Comparison of ENCODE assay signal across 22 cellular contexts in genomic region chr1:108961198-108961597, GRCh38. TPM values are rescaled to one million over a fixed set of nuclear protein-coding genes. Genes with fewer than 3 reads are reported as not detected.
DNase-seq lines count a peak whose midpoint lies in the region; ATAC-seq and TF ChIP-seq lines count a peak whose summit lies in the region.
"Had no signal": no experiment of that assay in that cellular context is flagged by ENCODE, and none has a peak within 500 bp of the region (broad histone marks: within the 10 kb centered on the region; RNA-seq: fewer than 3 reads in every experiment).

No MANE protein-coding gene starts in this region.

- H2AFZ ChIP-seq in PC-3 (ENCODE audit: low read length) (no peak overlapping the region), hepatocyte (no peak overlapping the region)

- H3K9ac ChIP-seq in PC-3 (ENCODE audit: low read length), result no peak overlapping the region

- H4K20me1 ChIP-seq in PC-3 (ENCODE audit: low read length) (no peaks in the 10 kb centered on the region), hepatocyte (ENCODE audit: insufficient read depth, poor library complexity, severe bottlenecking) (no peaks in the 10 kb centered on the region)

- H3K36me3 ChIP-seq in PC-3 (ENCODE audit: low read depth, low read length) (no peaks in the 10 kb centered on the region), hepatocyte (replicated peaks; ENCODE audit: insufficient read depth, low read depth) (no peaks in the 10 kb centered on the region), mucosa of descending colon (ENCODE audit: low read depth) (no peaks in the 10 kb centered on the region)
- H3K36me3 ChIP-seq: brain microvascular endothelial cell had no signal

- CTCF ChIA-PET in activated CD4-positive, alpha-beta T cell treated with anti-CD3 and anti-CD28 coated beads for 36 hours (lab: Charles Lee), result interaction anchor here (0.6 to 1.2 kb wide), 6 partner anchors 13 to 746 kb away, joined by 3 to 6 read pairs (median 3); a partner anchor contains a TSS
- CTCF ChIA-PET in PC-3 (lab: Charles Lee), result no interaction called here

- no peaks in the 10 kb centered on the region for H3F3A ChIP-seq in PC-3 (ENCODE audit: low read length, unreplicated experiment)

- H3K27ac ChIP-seq in PC-3 (ENCODE audit: low read length) (no peak overlapping the region), hepatocyte (no peak overlapping the region)
- H3K27ac ChIP-seq: brain microvascular endothelial cell, heart left ventricle had no signal

- peaks cover 28% of the 10 kb centered on the region for H3K36me3 Mint-ChIP-seq in activated CD4-positive, alpha-beta T cell treated with anti-CD3 and anti-CD28 coated beads for 36 hours (ENCODE audit: low read depth)
- H3K36me3 Mint-ChIP-seq in stimulated activated memory B cell treated with anti-CD40 and anti-IgM and Interleukin-4, amounts not matched to agents 10 μg/mL and 1 μg/mL and 100 μg/mL, for 72 hours, result peaks cover 33% of the 10 kb centered on the region

- no peak for TF ChIP-seq CTCF in PC-3 (conservative IDR thresholded peaks at IDR 0.05; ENCODE audit: low read depth, low read length)
- TF ChIP-seq CTCF in hepatocyte (IDR thresholded peaks at IDR 0.05; ENCODE audit: poor library complexity), result no peak
- no peak for TF ChIP-seq CTCF in mucosa of descending colon (IDR thresholded peaks at IDR 0.05)

- no peak overlapping the region for H3K27ac Mint-ChIP-seq in activated CD4-positive, alpha-beta T cell treated with anti-CD3 and anti-CD28 coated beads for 36 hours
- no peak overlapping the region for H3K27ac Mint-ChIP-seq in stimulated activated memory B cell treated with anti-CD40 and anti-IgM and Interleukin-4, amounts not matched to agents 10 μg/mL and 1 μg/mL and 100 μg/mL, for 72 hours

- no peaks in the 10 kb centered on the region for H3K9me2 ChIP-seq in PC-3 (replicated peaks; ENCODE audit: low read length)
- no peaks in the 10 kb centered on the region for H3K9me2 ChIP-seq in hepatocyte (replicated peaks; ENCODE audit: insufficient read depth)

- 95% methylated on average over 9 of the region's 9 CpGs for WGBS in hepatocyte (ENCODE audit: low lambda C conversion rate, missing lambda C conversion rate)

- peaks cover 60% of the 10 kb centered on the region for H3K79me2 ChIP-seq in PC-3 (ENCODE audit: low read length)
- H3K79me2 ChIP-seq in hepatocyte, result peaks cover 59% of the 10 kb centered on the region

- H3K4me1 Mint-ChIP-seq in activated CD4-positive, alpha-beta T cell treated with anti-CD3 and anti-CD28 coated beads for 36 hours, result peaks cover 46% of the 10 kb centered on the region
- H3K4me1 Mint-ChIP-seq in stimulated activated memory B cell treated with anti-CD40 and anti-IgM and Interleukin-4, amounts not matched to agents 10 μg/mL and 1 μg/mL and 100 μg/mL, for 72 hours, result peaks cover 40% of the 10 kb centered on the region

- no peak for ATAC-seq in activated CD4-positive, alpha-beta T cell treated with anti-CD3 and anti-CD28 coated beads for 36 hours
- peak; percentile 33 for ATAC-seq in GM21723 (IDR thresholded peaks at IDR 0.05; ENCODE audit: unreplicated experiment)
- no peak for ATAC-seq in PC-3
- ATAC-seq in stimulated activated memory B cell treated with anti-CD40 and anti-IgM and Interleukin-4, amounts not matched to agents 10 μg/mL and 1 μg/mL and 100 μg/mL, for 72 hours, result no peak
- ATAC-seq in mucosa of descending colon, result no peak
- ATAC-seq: heart left ventricle, Right ventricle myocardium inferior had no signal

- no peaks in the 10 kb centered on the region for H3K9me3 ChIP-seq in PC-3 (ENCODE audit: low read length)
- no peaks in the 10 kb centered on the region for H3K9me3 ChIP-seq in hepatocyte (ENCODE audit: low read depth)
- H3K9me3 ChIP-seq in mucosa of descending colon, result no peaks in the 10 kb centered on the region
- H3K9me3 ChIP-seq: adrenal gland, heart left ventricle had no signal

- H3K4me1 ChIP-seq in PC-3 (ENCODE audit: insufficient read depth, low read length) (peaks cover 6% of the 10 kb centered on the region; the same call in 1 of the 2 replicates), hepatocyte (ENCODE audit: insufficient read depth) (peaks cover 11% of the 10 kb centered on the region), mucosa of descending colon (ENCODE audit: low read depth) (peaks cover 13% of the 10 kb centered on the region)

- H3K27me3 ChIP-seq in PC-3 (ENCODE audit: low read length), result no peaks in the 10 kb centered on the region
- H3K27me3 ChIP-seq in hepatocyte, result no peaks in the 10 kb centered on the region
- H3K27me3 ChIP-seq: adrenal gland, brain microvascular endothelial cell, heart left ventricle had no signal

- no peaks in the 10 kb centered on the region for H3K9me3 Mint-ChIP-seq in activated CD4-positive, alpha-beta T cell treated with anti-CD3 and anti-CD28 coated beads for 36 hours (ENCODE audit: low read depth)
- H3K9me3 Mint-ChIP-seq in stimulated activated memory B cell treated with anti-CD40 and anti-IgM and Interleukin-4, amounts not matched to agents 10 μg/mL and 1 μg/mL and 100 μg/mL, for 72 hours, result no peaks in the 10 kb centered on the region

- intact Hi-C loops in activated CD4-positive, alpha-beta T cell treated with anti-CD3 and anti-CD28 coated beads for 36 hours (cut with DNase I, micrococcal nuclease), result loop anchor here (5.0 to 10.0 kb wide), 3 partner anchors 269 to 546 kb away; partner anchors contain the start of genes AMIGO1 (in 1 of the 2), PRPF38B (in 1 of the 2) and PSMA5 (in 1 of the 2)
- intact Hi-C loops in PC-3 (cut with micrococcal nuclease), result loop anchor here (5.0 kb wide), 1 partner anchor 81 kb away; the partner anchor contains the start of gene WDR47
- intact Hi-C loops in mucosa of descending colon (cut with DNase I, micrococcal nuclease), result no loop called here

- H3K4me2 ChIP-seq in PC-3 (ENCODE audit: low read length) (peak overlapping the region; percentile 38), hepatocyte (peak overlapping the region; percentile 88)

- DNase-seq in activated CD4-positive, alpha-beta T cell treated with anti-CD3 and anti-CD28 coated beads for 36 hours, result peak; percentile 17
- no peak for DNase-seq in activated CD4-positive, alpha-beta T cell treated with anti-CD3 and anti-CD28 coated beads, Interleukin-2, amount 50 U/mL, for 1 hour
- no peak for DNase-seq in PC-3
- DNase-seq in hepatocyte (ENCODE audit: low spot score), result no peak
- DNase-seq in middle frontal gyrus (ENCODE audit: extremely low spot score, low spot score), result no peak
- no peak for DNase-seq in mucosa of descending colon
- DNase-seq: 8988T; adrenal gland; brain microvascular endothelial cell; COR-L47; effector CD4-positive, alpha-beta T cell; erythroblast; foreskin fibroblast; GF-D8; GOT3; heart left ventricle; NCI-H1048; NCI-H187 treated with DMSO at 0.1 percent for 48 hours; substantia nigra had no signal

- no peaks in the 10 kb centered on the region for H3K27me3 Mint-ChIP-seq in activated CD4-positive, alpha-beta T cell treated with anti-CD3 and anti-CD28 coated beads for 36 hours
- H3K27me3 Mint-ChIP-seq in stimulated activated memory B cell treated with anti-CD40 and anti-IgM and Interleukin-4, amounts not matched to agents 10 μg/mL and 1 μg/mL and 100 μg/mL, for 72 hours, result no peaks in the 10 kb centered on the region

- H3K4me3 Mint-ChIP-seq in activated CD4-positive, alpha-beta T cell treated with anti-CD3 and anti-CD28 coated beads for 36 hours, result no peak overlapping the region
- H3K4me3 Mint-ChIP-seq in stimulated activated memory B cell treated with anti-CD40 and anti-IgM and Interleukin-4, amounts not matched to agents 10 μg/mL and 1 μg/mL and 100 μg/mL, for 72 hours, result no peak overlapping the region

- POLR2A ChIA-PET in activated CD4-positive, alpha-beta T cell treated with anti-CD3 and anti-CD28 coated beads for 36 hours (lab: Charles Lee), result no interaction called here
- POLR2A ChIA-PET in PC-3 (lab: Charles Lee; ENCODE audit: unreplicated experiment), result interaction anchor here (0.7 kb wide), 2 partner anchors 22 to 538 kb away, joined by 3 to 8 read pairs; no protein-coding TSS in a partner anchor

- no TSS peak for BruUV-seq in PC-3 (replicated peaks; lab: Mats Ljungman, UMichigan)

- H3K4me3 ChIP-seq in PC-3 (ENCODE audit: low read length) (no peak overlapping the region), hepatocyte (no peak overlapping the region), mucosa of descending colon (no peak overlapping the region)

RNA-seq across cellular contexts. Expression of gene CLCC1, which starts 2.1 kb away (rescaled TPM):
- total RNA-seq in activated CD4-positive, alpha-beta T cell treated with anti-CD3 and anti-CD28 coated beads for 36 hours, result 10 to 100 TPM; 15.7 to 17.1 TPM
- total RNA-seq in PC-3 (2014; rRNA removed) (29.5 and 30.4 TPM in 2 replicates), hepatocyte (31.5 and 42.8 TPM in 2 replicates), mucosa of descending colon (10 to 100 TPM; 19.9 to 32.1 (median 21.3) TPM)
- polyA plus RNA-seq in hepatocyte, result 24.8 and 26.6 TPM in 2 replicates

Comparison
In these comparisons a context has a peak if more than half of its experiments do, and no peak if none do; other contexts are left out.
1. intact Hi-C loops: an anchor here in activated CD4-positive, alpha-beta T cell treated with anti-CD3 and anti-CD28 coated beads for 36 hours (5.0 to 10.0 kb wide) and PC-3 (5.0 kb wide); none called in mucosa of descending colon.